In the genomic region with DNA sequence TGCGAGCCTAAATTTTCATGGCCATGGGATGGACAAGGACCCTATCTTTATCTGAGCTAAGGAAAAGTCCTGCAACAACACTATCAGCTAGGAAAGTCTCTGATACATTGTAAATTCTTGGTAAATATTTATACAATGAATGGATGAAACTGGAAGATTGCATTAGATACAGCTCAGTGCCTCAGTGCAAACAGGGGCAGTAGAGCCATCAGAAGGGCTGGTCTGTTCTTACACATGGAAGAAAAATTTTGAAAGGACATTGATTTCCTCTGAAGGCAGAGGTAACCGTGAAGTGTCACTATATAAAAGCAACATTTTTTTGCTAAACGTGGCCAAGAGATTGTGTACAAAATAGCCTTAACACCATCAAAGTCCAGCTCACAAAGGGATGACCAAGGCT, we compare ENCODE assay signal across 29 cellular contexts.
"Had no signal": no experiment of that assay in that cellular context is flagged by ENCODE, and none has a peak within 500 bp of the region (broad histone marks: within the 10 kb centered on the region; RNA-seq: fewer than 3 reads in every experiment).

No MANE protein-coding gene starts in this region.

- H3K4me3 Mint-ChIP-seq: endodermal cell, mesothelial cell of epicardium, naive B cell had no signal

- DNase-seq: dermis blood vessel endothelial cell; dorsolateral prefrontal cortex; effector CD4-positive, alpha-beta T cell; effector memory CD4-positive, alpha-beta T cell; endodermal cell; erythroblast; esophagus squamous epithelium; foreskin fibroblast; foreskin melanocyte; gastrocnemius medialis; glutamatergic neuron; head of caudate nucleus; heart right ventricle; hippocampal formation; islet precursor cell; kidney; kidney glomerular epithelial cell; left cardiac atrium; left lung; left ventricle myocardium superior; lower lobe of right lung; mesenchymal stem cell; mucosa of descending colon; naive B cell had no signal

- H3K27ac ChIP-seq: coronary artery, dorsolateral prefrontal cortex, epithelial cell of prostate, esophagus squamous epithelium, gastrocnemius medialis, heart right ventricle, left lung, lower lobe of right lung had no signal

- H3K27ac Mint-ChIP-seq: endodermal cell, mesothelial cell of epicardium, naive B cell had no signal

- H3K4me1 Mint-ChIP-seq: endodermal cell, naive B cell had no signal

- FAIRE-seq: colon, endometrium, kidney had no signal
